In the genomic region with DNA sequence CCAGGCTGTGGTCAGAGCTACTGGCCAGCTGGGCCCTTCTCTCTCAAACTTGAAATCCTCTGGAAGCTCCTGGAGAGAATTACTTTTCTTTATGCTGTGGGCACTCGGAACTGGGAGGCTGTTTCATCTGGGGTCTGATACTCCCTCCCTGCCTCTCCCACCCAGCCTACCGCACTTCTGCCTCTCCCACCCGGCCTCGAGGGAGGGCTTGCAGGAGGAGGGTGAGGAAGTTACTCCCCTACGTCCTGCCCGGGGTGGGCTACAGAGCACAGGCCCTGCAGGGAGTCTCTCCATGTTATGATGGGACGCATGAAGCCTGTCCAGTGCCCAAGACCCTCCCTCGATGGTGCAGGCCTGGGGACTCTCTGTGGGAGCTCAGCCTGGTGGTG, we compare ENCODE assay signal across 16 cellular contexts.
"Had no signal": no experiment of that assay in that cellular context is flagged by ENCODE, and none has a peak within 500 bp of the region (broad histone marks: within the 10 kb centered on the region; RNA-seq: fewer than 3 reads in every experiment).

No MANE protein-coding gene starts in this region.

- H3K4me3 Mint-ChIP-seq: memory B cell; naive thymus-derived CD8-positive, alpha-beta T cell; stimulated activated naive B cell treated with anti-CD40 and anti-IgM and Interleukin-4, amounts not matched to agents 10 μg/mL and 1 μg/mL and 100 μg/mL, for 72 hours; stimulated activated naive CD8-positive, alpha-beta T cell treated with anti-CD3 and anti-CD28 coated beads, Interleukin-15, Interleukin-2, amounts not matched to agents 100 ng/mL and 50 ng/mL, for 24 hours; type B pancreatic cell had no signal

- ATAC-seq: left lobe of liver; left ventricle myocardium superior; naive thymus-derived CD8-positive, alpha-beta T cell; pancreas; stimulated activated naive B cell treated with anti-CD40 and anti-IgM and Interleukin-4, amounts not matched to agents 10 μg/mL and 1 μg/mL and 100 μg/mL, for 72 hours had no signal

- DNase-seq: heart right ventricle; left ventricle myocardium superior; naive thymus-derived CD8-positive, alpha-beta T cell; nucleus accumbens; retina; sigmoid colon; small intestine; spleen; stimulated activated CD4-positive, alpha-beta T cell treated with anti-CD3 and anti-CD28 coated beads, Interleukin-4, amount 100 ng/mL, for 24 hours; stimulated activated naive B cell treated with anti-CD40 and anti-IgM and Interleukin-4, amounts not matched to agents 10 μg/mL and 1 μg/mL and 100 μg/mL, for 72 hours; substantia nigra had no signal

- H3K27ac Mint-ChIP-seq: memory B cell; naive thymus-derived CD8-positive, alpha-beta T cell; stimulated activated naive B cell treated with anti-CD40 and anti-IgM and Interleukin-4, amounts not matched to agents 10 μg/mL and 1 μg/mL and 100 μg/mL, for 72 hours; stimulated activated naive CD8-positive, alpha-beta T cell treated with anti-CD3 and anti-CD28 coated beads, Interleukin-15, Interleukin-2, amounts not matched to agents 100 ng/mL and 50 ng/mL, for 24 hours; type B pancreatic cell had no signal

- H3K36me3 Mint-ChIP-seq: memory B cell; naive thymus-derived CD8-positive, alpha-beta T cell; stimulated activated naive B cell treated with anti-CD40 and anti-IgM and Interleukin-4, amounts not matched to agents 10 μg/mL and 1 μg/mL and 100 μg/mL, for 72 hours; type B pancreatic cell had no signal

- H3K9me3 Mint-ChIP-seq: stimulated activated naive B cell treated with anti-CD40 and anti-IgM and Interleukin-4, amounts not matched to agents 10 μg/mL and 1 μg/mL and 100 μg/mL, for 72 hours; stimulated activated naive CD8-positive, alpha-beta T cell treated with anti-CD3 and anti-CD28 coated beads, Interleukin-15, Interleukin-2, amounts not matched to agents 100 ng/mL and 50 ng/mL, for 24 hours; type B pancreatic cell had no signal

- H3K4me1 Mint-ChIP-seq: memory B cell; naive thymus-derived CD8-positive, alpha-beta T cell; stimulated activated naive B cell treated with anti-CD40 and anti-IgM and Interleukin-4, amounts not matched to agents 10 μg/mL and 1 μg/mL and 100 μg/mL, for 72 hours had no signal
